Comparison of ENCODE assay signal across 20 cellular contexts in the genomic region with DNA sequence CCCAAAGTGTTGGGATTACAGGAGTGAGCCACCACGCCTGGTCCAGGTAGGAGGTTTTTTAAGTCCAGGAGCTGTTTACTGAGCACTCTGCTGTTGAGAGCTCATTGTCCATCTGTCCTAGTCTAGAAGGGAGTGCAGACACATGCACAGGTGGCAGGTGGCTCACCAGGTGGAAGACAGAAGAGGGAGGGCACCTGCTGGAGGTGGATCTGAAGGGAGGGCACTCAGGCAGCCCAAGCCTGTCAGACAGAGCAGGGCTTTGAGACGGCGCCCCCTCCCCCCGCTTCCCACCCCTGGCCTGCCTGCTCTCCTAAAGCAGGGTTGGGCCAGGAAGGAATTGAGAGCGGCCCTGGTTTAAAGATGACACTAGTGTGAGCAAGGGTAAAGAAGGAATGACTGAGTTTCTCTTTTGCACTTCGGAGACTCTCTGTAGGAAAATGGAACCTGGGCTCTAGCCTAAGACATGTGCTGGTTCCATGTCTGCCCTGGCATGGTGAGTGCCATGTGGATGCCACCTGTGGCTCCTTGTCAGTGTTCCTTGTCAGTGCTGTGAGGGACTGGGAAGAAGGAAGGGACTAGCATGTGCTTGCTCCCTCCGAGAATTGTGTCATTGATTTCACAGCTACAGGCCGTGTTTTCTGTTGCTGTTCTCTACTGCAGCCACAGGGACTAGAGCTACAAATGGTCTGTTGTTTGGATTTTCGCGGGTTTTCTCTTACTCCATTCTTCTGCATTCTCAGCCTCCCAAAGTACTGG.
DNase-seq lines count a peak whose midpoint lies in the region; ATAC-seq and TF ChIP-seq lines count a peak whose summit lies in the region.
"Had no signal": no experiment of that assay in that cellular context is flagged by ENCODE, and none has a peak within 500 bp of the region (broad histone marks: within the 10 kb centered on the region; RNA-seq: fewer than 3 reads in every experiment).

No MANE protein-coding gene starts in this region.

- no peak overlapping the region for H3K27ac ChIP-seq in gastroesophageal sphincter
- H3K27ac ChIP-seq: thoracic aorta had no signal

- H3K27me3 ChIP-seq in gastroesophageal sphincter: no peaks in the 10 kb centered on the region

- peaks cover 16% of the 10 kb centered on the region for H3K4me1 Mint-ChIP-seq in activated T-helper 1 cell treated with anti-CD3 and anti-CD28 coated beads, Interleukin-12 subunit alpha, Interleukin-12 subunit beta, Interleukin-2, Interleukin-4 antibody, amounts not matched to agents 30 ng/mL and 10 ng/mL and 1 ng/mL, durations not matched to agents 14 hours and 24 hours and 36 hours (ENCODE audit: low read depth)
- H3K4me1 Mint-ChIP-seq: WTC11 had no signal

- intact Hi-C loops in activated T-helper 1 cell treated with anti-CD3 and anti-CD28 coated beads, Interleukin-12 subunit alpha, Interleukin-12 subunit beta, Interleukin-2, Interleukin-4 antibody, amounts not matched to agents 30 ng/mL and 10 ng/mL and 1 ng/mL, durations not matched to agents 14 hours and 24 hours and 36 hours (cut with micrococcal nuclease): no loop called here

- peak; percentile 97 for DNase-seq in DMS53 (lab: John Stamatoyannopoulos, UW)
- peak; percentile 15 for DNase-seq in LHCN-M2 (ENCODE audit: low read depth)
- DNase-seq in SK-MEL-5 (ENCODE audit: low read depth, low spot score): peak; percentile 20
- DNase-seq in myocyte (ENCODE audit: low read depth): peak; percentile 56
- DNase-seq in activated T-helper 1 cell treated with anti-CD3 and anti-CD28 coated beads, Interleukin-12 subunit alpha, Interleukin-12 subunit beta, Interleukin-2, Interleukin-4 antibody, amounts not matched to agents 30 ng/mL and 10 ng/mL and 1 ng/mL, durations not matched to agents 14 hours and 24 hours and 36 hours (ENCODE audit: low spot score): no peak
- DNase-seq: activated naive CD4-positive, alpha-beta T cell; endodermal cell; hippocampal formation; kidney; MM.1S; NCI-H2227 treated with DMSO at 0.1 percent for 48 hours; nucleus accumbens had no signal

- in situ Hi-C loops in SK-MEL-5 (cut with HindIII; ENCODE audit: low pct_unique_long_range_greater_than_20kb, low sequenced_read_pairs): no loop called here

- TF ChIP-seq EP300 in gastroesophageal sphincter (IDR thresholded peaks at IDR 0.05): no peak

- no peaks in the 10 kb centered on the region for H3K9me3 Mint-ChIP-seq in activated T-helper 1 cell treated with anti-CD3 and anti-CD28 coated beads, Interleukin-12 subunit alpha, Interleukin-12 subunit beta, Interleukin-2, Interleukin-4 antibody, amounts not matched to agents 30 ng/mL and 10 ng/mL and 1 ng/mL, durations not matched to agents 14 hours and 24 hours and 36 hours
- H3K9me3 Mint-ChIP-seq: T-helper 1 cell treated with Interleukin-12 subunit alpha and Interleukin-12 subunit beta and Interleukin-4 antibody, amounts not matched to agents 30 μg/mL and 1 μg/mL, for 36 hours had no signal

- H3K27me3 Mint-ChIP-seq in activated T-helper 1 cell treated with anti-CD3 and anti-CD28 coated beads, Interleukin-12 subunit alpha, Interleukin-12 subunit beta, Interleukin-2, Interleukin-4 antibody, amounts not matched to agents 30 ng/mL and 10 ng/mL and 1 ng/mL, durations not matched to agents 14 hours and 24 hours and 36 hours (ENCODE audit: insufficient read depth): no peaks in the 10 kb centered on the region

- peaks cover 0 to 93% of the 10 kb centered on the region in 2 donors for H3K36me3 ChIP-seq in gastroesophageal sphincter

- no peak for TF ChIP-seq CTCF in gastroesophageal sphincter (IDR thresholded peaks at IDR 0.05)

- peaks cover 26% of the 10 kb centered on the region for H3K36me3 Mint-ChIP-seq in activated T-helper 1 cell treated with anti-CD3 and anti-CD28 coated beads, Interleukin-12 subunit alpha, Interleukin-12 subunit beta, Interleukin-2, Interleukin-4 antibody, amounts not matched to agents 30 ng/mL and 10 ng/mL and 1 ng/mL, durations not matched to agents 14 hours and 24 hours and 36 hours (ENCODE audit: low read depth)

- no peaks in the 10 kb centered on the region for H3K9me3 ChIP-seq in gastroesophageal sphincter
- H3K9me3 ChIP-seq: thoracic aorta had no signal

- no peak for TF ChIP-seq POLR2A in gastroesophageal sphincter (IDR thresholded peaks at IDR 0.05)

- H3K4me3 ChIP-seq in gastroesophageal sphincter: no peak overlapping the region
- H3K4me3 ChIP-seq: GM12878, thoracic aorta had no signal

- ATAC-seq in gastroesophageal sphincter (no peak), HG03521 (IDR thresholded peaks at IDR 0.05; ENCODE audit: unreplicated experiment) (no peak), HG03571 (IDR thresholded peaks at IDR 0.05; ENCODE audit: unreplicated experiment) (no peak)
- ATAC-seq: GM12878, Right ventricle myocardium inferior, WTC11 had no signal

- 75 to 76% methylated on average over 3 to 4 of the region's 10 CpGs for WGBS in gastroesophageal sphincter (ENCODE audit: low coverage in 1 of 2), 2 donors

- H3K27ac Mint-ChIP-seq in activated T-helper 1 cell treated with anti-CD3 and anti-CD28 coated beads, Interleukin-12 subunit alpha, Interleukin-12 subunit beta, Interleukin-2, Interleukin-4 antibody, amounts not matched to agents 30 ng/mL and 10 ng/mL and 1 ng/mL, durations not matched to agents 14 hours and 24 hours and 36 hours: no peak overlapping the region
- H3K27ac Mint-ChIP-seq: endodermal cell; T-helper 1 cell treated with Interleukin-12 subunit alpha and Interleukin-12 subunit beta and Interleukin-4 antibody, amounts not matched to agents 30 μg/mL and 1 μg/mL, for 36 hours; WTC11 had no signal

- no peaks in the 10 kb centered on the region for H3K4me1 ChIP-seq in gastroesophageal sphincter

- H3K4me3 Mint-ChIP-seq in activated T-helper 1 cell treated with anti-CD3 and anti-CD28 coated beads, Interleukin-12 subunit alpha, Interleukin-12 subunit beta, Interleukin-2, Interleukin-4 antibody, amounts not matched to agents 30 ng/mL and 10 ng/mL and 1 ng/mL, durations not matched to agents 14 hours and 24 hours and 36 hours: no peak overlapping the region
- H3K4me3 Mint-ChIP-seq: endodermal cell; T-helper 1 cell treated with Interleukin-12 subunit alpha and Interleukin-12 subunit beta and Interleukin-4 antibody, amounts not matched to agents 30 μg/mL and 1 μg/mL, for 36 hours; WTC11 had no signal
